19 cellular contexts compared by ENCODE assay signal in the genomic region with DNA sequence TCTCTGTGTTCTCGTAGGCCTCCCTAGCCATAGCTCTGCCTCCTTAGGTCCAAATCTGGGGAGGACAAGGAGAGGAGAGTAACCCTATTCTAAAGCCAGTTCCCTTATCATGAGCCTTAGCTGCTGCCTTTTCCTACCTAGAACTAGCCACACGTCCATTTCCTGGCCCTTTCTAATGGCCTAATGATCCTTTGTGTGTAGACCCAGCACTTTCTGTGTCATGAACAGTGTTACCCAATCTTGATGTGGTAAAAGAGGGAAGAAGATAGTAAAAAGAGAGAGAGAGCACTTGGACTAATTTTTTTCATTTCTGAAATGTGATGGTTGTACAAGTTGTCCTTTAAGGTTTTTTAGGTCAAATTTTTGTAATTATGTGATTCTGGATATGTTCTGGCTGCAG. TPM values are rescaled to one million over a fixed set of nuclear protein-coding genes. Genes with fewer than 3 reads are reported as not detected.
DNase-seq lines count a peak whose midpoint lies in the region; ATAC-seq, FAIRE-seq and TF ChIP-seq lines count a peak whose summit lies in the region.
"Had no signal": no experiment of that assay in that cellular context is flagged by ENCODE, and none has a peak within 500 bp of the region (broad histone marks: within the 10 kb centered on the region; RNA-seq: fewer than 3 reads in every experiment).

No MANE protein-coding gene starts in this region.

- no peaks in the 10 kb centered on the region for H3K27me3 ChIP-seq in upper lobe of right lung
- H3K27me3 ChIP-seq in BE2C: no peaks in the 10 kb centered on the region
- H3K27me3 ChIP-seq: cardiac muscle cell, pancreas had no signal

- no peak for FAIRE-seq in H54 (lab: Jason Lieb, UNC)
- FAIRE-seq: frontal cortex, pancreas had no signal

- peak overlapping the region; percentile 8 to 52 for H3K27ac Mint-ChIP-seq in natural killer cell treated with Interleukin-12 subunit alpha and Interleukin-12 subunit beta and Interleukin-15 and Interleukin-18, amount 100 ng/mL, for 72 hours
- H3K27ac Mint-ChIP-seq in natural killer cell (peak overlapping the region in 1 of 2 donors; percentile 80), T-cell (peak overlapping the region; percentile 82 to 83)

- H3K36me3 ChIP-seq in upper lobe of right lung (peaks cover 57% of the 10 kb centered on the region), BE2C (peaks cover 57% of the 10 kb centered on the region)

- H3K27me3 Mint-ChIP-seq in natural killer cell treated with Interleukin-12 subunit alpha and Interleukin-12 subunit beta and Interleukin-15 and Interleukin-18, amount 100 ng/mL, for 72 hours: no peaks in the 10 kb centered on the region
- H3K27me3 Mint-ChIP-seq in natural killer cell (ENCODE audit: low read depth in 2 of 2) (no peaks in the 10 kb centered on the region), T-cell (no peaks in the 10 kb centered on the region)

- TF ChIP-seq CTCF in natural killer cell (IDR thresholded peaks at IDR 0.05) (no peak), fibroblast of villous mesenchyme (IDR thresholded peaks at IDR 0.05; ENCODE audit: insufficient read depth, low read depth, low read length) (no peak), upper lobe of right lung (IDR thresholded peaks at IDR 0.05) (no peak), BE2C (IDR thresholded peaks at IDR 0.05; ENCODE audit: low read depth, low read length) (no peak)

- POLR2A ChIA-PET in T-cell (lab: Charles Lee): no interaction called here

- H3K4me3 ChIP-seq in fibroblast of villous mesenchyme (ENCODE audit: low read depth, low read length) (no peak overlapping the region), upper lobe of right lung (no peak overlapping the region), BE2C (ENCODE audit: low read depth, low read length) (no peak overlapping the region)
- H3K4me3 ChIP-seq: cardiac muscle cell, pancreas, smooth muscle cell had no signal

- H3K36me3 Mint-ChIP-seq in natural killer cell treated with Interleukin-12 subunit alpha and Interleukin-12 subunit beta and Interleukin-15 and Interleukin-18, amount 100 ng/mL, for 72 hours: peaks cover 16% of the 10 kb centered on the region
- H3K36me3 Mint-ChIP-seq in natural killer cell: peaks cover 13% of the 10 kb centered on the region
- H3K36me3 Mint-ChIP-seq in T-cell: peaks cover 30% of the 10 kb centered on the region

- CTCF ChIA-PET in T-cell (lab: Charles Lee): no interaction called here

- no peaks in the 10 kb centered on the region for H3K9me3 ChIP-seq in upper lobe of right lung
- no peaks in the 10 kb centered on the region for H3K9me3 ChIP-seq in BE2C
- H3K9me3 ChIP-seq: pancreas had no signal

- H3K4me1 Mint-ChIP-seq in natural killer cell treated with Interleukin-12 subunit alpha and Interleukin-12 subunit beta and Interleukin-15 and Interleukin-18, amount 100 ng/mL, for 72 hours (ENCODE audit: low read depth in 2 of 2): peaks cover 9 to 15% of the 10 kb centered on the region in 2 donors
- H3K4me1 Mint-ChIP-seq in natural killer cell (peaks cover 0 to 17% of the 10 kb centered on the region in 2 donors), T-cell (peaks cover 29 to 34% (median 31%) of the 10 kb centered on the region in 3 donors)

- no peak overlapping the region for H3K4me3 Mint-ChIP-seq in natural killer cell treated with Interleukin-12 subunit alpha and Interleukin-12 subunit beta and Interleukin-15 and Interleukin-18, amount 100 ng/mL, for 72 hours
- H3K4me3 Mint-ChIP-seq in natural killer cell (no peak overlapping the region), T-cell (no peak overlapping the region)
- H3K4me3 Mint-ChIP-seq: immature natural killer cell had no signal

- no peak for TF ChIP-seq POLR2A in H54 (IDR thresholded peaks at IDR 0.05; ENCODE audit: low read depth, low read length)

- peak overlapping the region; percentile 59 for H3K27ac ChIP-seq in upper lobe of right lung
- H3K27ac ChIP-seq: cardiac muscle cell, pancreas had no signal

- peaks cover 11% of the 10 kb centered on the region for H3K4me1 ChIP-seq in upper lobe of right lung
- no peaks in the 10 kb centered on the region for H3K4me1 ChIP-seq in BE2C
- H3K4me1 ChIP-seq: pancreas had no signal

- no peak for DNase-seq in natural killer cell treated with Interleukin-12 subunit alpha and Interleukin-12 subunit beta and Interleukin-15 and Interleukin-18, amount 100 ng/mL, for 72 hours (ENCODE audit: low spot score)
- no peak for DNase-seq in natural killer cell
- no peak for DNase-seq in T-cell
- DNase-seq in fibroblast of villous mesenchyme (ENCODE audit: low read depth): peak; percentile 46
- no peak for DNase-seq in upper lobe of right lung
- no peak for DNase-seq in BE2C
- no peak for DNase-seq in H54 (ENCODE audit: insufficient read length, low spot score)
- no peak for DNase-seq in NCI-H82 treated with DMSO at 0.1 percent for 48 hours (lab: John Stamatoyannopoulos, UW; ENCODE audit: unreplicated experiment)
- DNase-seq: activated CD4-positive, alpha-beta T cell treated with anti-CD3 and anti-CD28 coated beads, Interleukin-2, amount 50 U/mL, for 1 hour; activated effector memory CD4-positive, alpha-beta T cell treated with Interleukin-2 at 50 U/mL for 16 hours; DMS79 treated with DMSO at 0.1 percent for 48 hours; immature natural killer cell; Karpas-422; NCI-H2029 treated with DMSO at 0.1 percent for 48 hours; NCI-H526 had no signal

- no peak for ATAC-seq in natural killer cell treated with Interleukin-12 subunit alpha and Interleukin-12 subunit beta and Interleukin-15 and Interleukin-18, amount 100 ng/mL, for 72 hours
- no peak for ATAC-seq in natural killer cell
- no peak for ATAC-seq in T-cell (replicated peaks in 1 of 4)
- peak; percentile 62 for ATAC-seq in upper lobe of right lung
- ATAC-seq: pancreas had no signal

- intact Hi-C loops in natural killer cell (cut with micrococcal nuclease): no loop called here
- intact Hi-C loops in upper lobe of right lung (cut with DNase I): no loop called here

- H3K9me3 Mint-ChIP-seq in natural killer cell treated with Interleukin-12 subunit alpha and Interleukin-12 subunit beta and Interleukin-15 and Interleukin-18, amount 100 ng/mL, for 72 hours: no peaks in the 10 kb centered on the region
- no peaks in the 10 kb centered on the region for H3K9me3 Mint-ChIP-seq in natural killer cell
- H3K9me3 Mint-ChIP-seq in T-cell: no peaks in the 10 kb centered on the region
- H3K9me3 Mint-ChIP-seq: immature natural killer cell had no signal

RNA-seq across cellular contexts. Expression of gene CASC3, which starts 18.1 kb away (rescaled TPM):
- total RNA-seq in natural killer cell treated with Interleukin-12 subunit alpha and Interleukin-12 subunit beta and Interleukin-15 and Interleukin-18, amount 100 ng/mL, for 72 hours: 100 to 1,000 TPM in 1 of 2 donors, 10 to 100 TPM in 1; 83.1 to 101 TPM
- total RNA-seq in natural killer cell: 100 to 1,000 TPM; 178 to 213 (median 187) TPM
- 100 to 1,000 TPM; 116 to 161 (median 126) TPM for total RNA-seq in T-cell
- 42.5 and 51.8 TPM in 2 replicates for total RNA-seq in fibroblast of villous mesenchyme
- total RNA-seq in upper lobe of right lung: 106 TPM
- 128 TPM for polyA plus RNA-seq in BE2C (2012; ENCODE audit: insufficient read depth, insufficient read length, low read depth)

RNA-seq across cellular contexts. Expression of gene RAPGEFL1, which starts 18.8 kb away (rescaled TPM):
- 10 to 100 TPM in 1 of 2 donors, 1 to 10 TPM in 1; 5.9 to 17.2 TPM for total RNA-seq in natural killer cell treated with Interleukin-12 subunit alpha and Interleukin-12 subunit beta and Interleukin-15 and Interleukin-18, amount 100 ng/mL, for 72 hours
- total RNA-seq in natural killer cell (1 to 10 TPM; 4.7 to 9.0 (median 6.7) TPM), T-cell (1 to 10 TPM; 4.6 to 10.0 (median 6.2) TPM), fibroblast of villous mesenchyme (2.2 and 2.6 TPM in 2 replicates), upper lobe of right lung (10.2 TPM)
- polyA plus RNA-seq in BE2C (2012; ENCODE audit: insufficient read depth, insufficient read length, low read depth): 9.8 TPM
- polyA plus RNA-seq: immature natural killer cell had no signal

RNA-seq across cellular contexts. Expression of gene MSL1, which starts 36.7 kb away (rescaled TPM):
- 100 to 1,000 TPM in 1 of 2 donors, 10 to 100 TPM in 1; 79.8 to 102 TPM for total RNA-seq in natural killer cell treated with Interleukin-12 subunit alpha and Interleukin-12 subunit beta and Interleukin-15 and Interleukin-18, amount 100 ng/mL, for 72 hours
- total RNA-seq in natural killer cell: 100 to 1,000 TPM in 2 of 3 donors, 10 to 100 TPM in 1; 99.0 to 124 (median 110) TPM
- 100 to 1,000 TPM; 106 to 136 (median 115) TPM for total RNA-seq in T-cell
- total RNA-seq in fibroblast of villous mesenchyme: 64.4 and 73.0 TPM in 2 replicates
- total RNA-seq in upper lobe of right lung: 84.4 TPM
- polyA plus RNA-seq in BE2C (2012; ENCODE audit: insufficient read depth, insufficient read length, low read depth): 119 TPM

RNA-seq across cellular contexts. Expression of gene NR1D1, which starts 58.0 kb away (rescaled TPM):
- 1 to 10 TPM; 1.4 to 5.4 TPM for total RNA-seq in natural killer cell treated with Interleukin-12 subunit alpha and Interleukin-12 subunit beta and Interleukin-15 and Interleukin-18, amount 100 ng/mL, for 72 hours
- total RNA-seq in natural killer cell: 10 to 100 TPM in 1 of 3 donors, 1 to 10 TPM in 2; 8.8 to 10.1 (median 9.9) TPM
- total RNA-seq in T-cell: 10 to 100 TPM; 11.5 to 33.6 (median 21.9) TPM
- total RNA-seq in fibroblast of villous mesenchyme: 1.7 and 2.3 TPM in 2 replicates
- 24.9 TPM for total RNA-seq in upper lobe of right lung
- 24.5 TPM for polyA plus RNA-seq in BE2C (2012; ENCODE audit: insufficient read depth, insufficient read length, low read depth)
